Comparison of ENCODE assay signal across 1 cellular context in genomic region chr5:69265931-69266330, GRCh38.
TF ChIP-seq lines count a peak whose summit lies in the region.

No MANE protein-coding gene starts in this region.

TF ChIP-seq in WTC11, 78 proteins besides CTCF, POLR2A, EP300 and RAD21 (continued from another document):
- TF ChIP-seq ZMAT4 (CRISPR knock-in tag; IDR thresholded peaks at IDR 0.05) (no peak), TCF7 (CRISPR knock-in tag; IDR thresholded peaks at IDR 0.05; ENCODE audit: low read depth) (no peak), ETV6 (CRISPR knock-in tag; IDR thresholded peaks at IDR 0.05) (no peak), FOXK1 (CRISPR knock-in tag; IDR thresholded peaks at IDR 0.05) (no peak)
